Comparison of ENCODE assay signal across 8 cellular contexts in genomic region chr18:44895176-44895798, GRCh38.
DNase-seq lines count a peak whose midpoint lies in the region; ATAC-seq and TF ChIP-seq lines count a peak whose summit lies in the region.

No MANE protein-coding gene starts in this region.

- intact Hi-C loops in PC-9 (cut with micrococcal nuclease; ENCODE audit: unreplicated experiment) = loop anchor here (1.0 to 10.0 kb wide), 4 partner anchors 70 to 553 kb away; partner anchors contain the start of gene SETBP1
- intact Hi-C loops in mucosa of descending colon (cut with DNase I, micrococcal nuclease) = loop anchor here in 1 of 2 donors (10.0 kb wide), 2 partner anchors 220 to 780 kb away; no protein-coding TSS in a partner anchor

- H3K27me3 ChIP-seq in PC-9 (ENCODE audit: insufficient read depth, low read depth) = no peaks in the 10 kb centered on the region

- H3K36me3 ChIP-seq in PC-9 (ENCODE audit: low read depth) = no peaks in the 10 kb centered on the region
- H3K36me3 ChIP-seq in mucosa of descending colon (ENCODE audit: low read depth) = no peaks in the 10 kb centered on the region

- DNase-seq in ACHN (peak; percentile 61), GF-D8 (lab: John Stamatoyannopoulos, UW) (peak; percentile 23), PC-9 (peak; percentile 30 to 45), choroid plexus epithelial cell (ENCODE audit: low read depth) (peak; percentile 82), mucosa of descending colon (peak in 2 of 3 donors; percentile 60 to 85), NCI-H1048 (lab: John Stamatoyannopoulos, UW) (no peak)

- no peak overlapping the region for H3K4me3 ChIP-seq in PC-9
- no peak overlapping the region for H3K4me3 ChIP-seq in choroid plexus epithelial cell (ENCODE audit: low read depth, low read length)
- H3K4me3 ChIP-seq in mucosa of descending colon = no peak overlapping the region

- no peaks in the 10 kb centered on the region for H3K9me2 ChIP-seq in PC-9 (ENCODE audit: insufficient read depth)

- H3K4me1 ChIP-seq in PC-9 (replicated peaks; ENCODE audit: insufficient read depth) (peaks cover 8% of the 10 kb centered on the region; the same call in 1 of the 2 replicates), mucosa of descending colon (ENCODE audit: low read depth) (no peaks in the 10 kb centered on the region)

- H3F3A ChIP-seq in PC-9 (ENCODE audit: insufficient read depth, low read depth) = no peaks in the 10 kb centered on the region

- no peak overlapping the region for H3K27ac ChIP-seq in PC-9

- CTCF ChIA-PET in PC-9 (lab: Charles Lee) = interaction anchor here (0.7 kb wide), 1 partner anchor 465 kb away, joined by 4 read pairs; no protein-coding TSS in a partner anchor

- POLR2A ChIA-PET in PC-9 (lab: Charles Lee; ENCODE audit: unreplicated experiment) = interaction anchor here (0.6 kb wide), 1 partner anchor 406 kb away, joined by 7 read pairs; no protein-coding TSS in a partner anchor

- ATAC-seq in HG03378 (IDR thresholded peaks at IDR 0.05; ENCODE audit: unreplicated experiment) (peak; percentile 71), mucosa of descending colon (peak; percentile 97), HG02870 (IDR thresholded peaks at IDR 0.05; ENCODE audit: unreplicated experiment) (no peak)

- H3K4me2 ChIP-seq in PC-9 = no peak overlapping the region

- H2AFZ ChIP-seq in PC-9 = no peak overlapping the region

- BruUV-seq in PC-9 (replicated peaks; lab: Mats Ljungman, UMichigan) = no TSS peak

- peak; percentile 70 for TF ChIP-seq CTCF in PC-9 (conservative IDR thresholded peaks at IDR 0.05)
- TF ChIP-seq CTCF in choroid plexus epithelial cell (conservative IDR thresholded peaks at IDR 0.05; ENCODE audit: low read depth, low read length) = peak; percentile 75
- no peak for TF ChIP-seq CTCF in mucosa of descending colon (IDR thresholded peaks at IDR 0.05)

- no peaks in the 10 kb centered on the region for H3K79me2 ChIP-seq in PC-9 (ENCODE audit: low read depth)

- H3K9me3 ChIP-seq in PC-9 (ENCODE audit: insufficient read depth, low read depth) (peaks cover 2% of the 10 kb centered on the region; the same call in 1 of the 2 replicates), mucosa of descending colon (no peaks in the 10 kb centered on the region)

- in situ Hi-C loops in ACHN (cut with HindIII; ENCODE audit: low pct_ligation_motif_present, low pct_unique_long_range_greater_than_20kb, low sequenced_read_pairs) = no loop called here

- H4K20me1 ChIP-seq in PC-9 (ENCODE audit: insufficient read depth) = no peaks in the 10 kb centered on the region
